9 cellular contexts compared by ENCODE assay signal in genomic region chr3:168040624-168041208, GRCh38. TPM values are rescaled to one million over a fixed set of nuclear protein-coding genes. Genes with fewer than 3 reads are reported as not detected.
DNase-seq lines count a peak whose midpoint lies in the region; ATAC-seq and TF ChIP-seq lines count a peak whose summit lies in the region.
"Had no signal": no experiment of that assay in that cellular context is flagged by ENCODE, and none has a peak within 500 bp of the region (broad histone marks: within the 10 kb centered on the region; RNA-seq: fewer than 3 reads in every experiment).

No MANE protein-coding gene starts in this region.

- no peaks in the 10 kb centered on the region for H3K36me3 Mint-ChIP-seq in activated T-cell treated with anti-CD3 and anti-CD28 coated beads, Interleukin-2, amount 50 U/mL, for 72 hours (ENCODE audit: insufficient read depth in 2 of 2)
- no peaks in the 10 kb centered on the region for H3K36me3 Mint-ChIP-seq in activated T-cell treated with anti-CD3 and anti-CD28 coated beads, Interleukin-2, amount 50 U/mL, for 4 hours (ENCODE audit: insufficient read depth)
- H3K36me3 Mint-ChIP-seq in HFFc6 (ENCODE audit: low read depth): peaks cover 28% of the 10 kb centered on the region

- no peak for TF ChIP-seq POLR2A in NB4 (IDR thresholded peaks at IDR 0.05; ENCODE audit: extremely low read depth, insufficient read length)

- TF ChIP-seq CTCF in HFFc6 (IDR thresholded peaks at IDR 0.05) (peak; percentile 78), NB4 (IDR thresholded peaks at IDR 0.05; ENCODE audit: low read depth, low read length) (peak; percentile 64)

- H3K36me3 ChIP-seq in SK-N-MC (ENCODE audit: insufficient read depth, low read length): no peaks in the 10 kb centered on the region
- H3K36me3 ChIP-seq in effector memory CD4-positive, alpha-beta T cell (ENCODE audit: control insufficient read depth, insufficient read depth, low read length): no peaks in the 10 kb centered on the region

- H3K9ac ChIP-seq in SK-N-MC (ENCODE audit: insufficient read length): peak overlapping the region; percentile 9

- H3K4me1 Mint-ChIP-seq in activated T-cell treated with anti-CD3 and anti-CD28 coated beads, Interleukin-2, amount 50 U/mL, for 72 hours (ENCODE audit: low read depth): no peaks in the 10 kb centered on the region
- no peaks in the 10 kb centered on the region for H3K4me1 Mint-ChIP-seq in activated T-cell treated with anti-CD3 and anti-CD28 coated beads, Interleukin-2, amount 50 U/mL, for 4 hours (ENCODE audit: low read depth)
- no peaks in the 10 kb centered on the region for H3K4me1 Mint-ChIP-seq in HFFc6 (ENCODE audit: low read depth)
- H3K4me1 Mint-ChIP-seq: central memory CD8-positive, alpha-beta T cell had no signal

- H3K27me3 Mint-ChIP-seq in activated T-cell treated with anti-CD3 and anti-CD28 coated beads, Interleukin-2, amount 50 U/mL, for 72 hours (ENCODE audit: low read depth): no peaks in the 10 kb centered on the region
- no peaks in the 10 kb centered on the region for H3K27me3 Mint-ChIP-seq in activated T-cell treated with anti-CD3 and anti-CD28 coated beads, Interleukin-2, amount 50 U/mL, for 4 hours (ENCODE audit: low read depth)
- H3K27me3 Mint-ChIP-seq in HFFc6 (ENCODE audit: insufficient read depth): no peaks in the 10 kb centered on the region
- H3K27me3 Mint-ChIP-seq: central memory CD8-positive, alpha-beta T cell had no signal

- H3K27ac Mint-ChIP-seq in activated T-cell treated with anti-CD3 and anti-CD28 coated beads, Interleukin-2, amount 50 U/mL, for 72 hours: no peak overlapping the region
- no peak overlapping the region for H3K27ac Mint-ChIP-seq in HFFc6

- peak; percentile 4 to 8 for DNase-seq in activated T-cell treated with anti-CD3 and anti-CD28 coated beads, Interleukin-2, amount 50 U/mL, for 72 hours
- DNase-seq in activated T-cell treated with anti-CD3 and anti-CD28 coated beads, Interleukin-2, amount 50 U/mL, for 4 hours: no peak
- peak; percentile 58 for DNase-seq in HFFc6
- peak; percentile 74 for DNase-seq in NB4 (ENCODE audit: low read depth)
- DNase-seq in SK-N-MC (ENCODE audit: low read depth, low spot score): peak; percentile 83
- DNase-seq in fibroblast of the conjunctiva (ENCODE audit: low read depth): peak; percentile 68
- peak; percentile 38 for DNase-seq in skeletal muscle cell (ENCODE audit: low read depth)
- no peak for DNase-seq in effector memory CD4-positive, alpha-beta T cell

- H3K27me3 ChIP-seq in effector memory CD4-positive, alpha-beta T cell (replicated peaks; ENCODE audit: control insufficient read depth, insufficient read depth, low read length, poor library complexity, severe bottlenecking): no peaks in the 10 kb centered on the region

- ATAC-seq in activated T-cell treated with anti-CD3 and anti-CD28 coated beads, Interleukin-2, amount 50 U/mL, for 72 hours (replicated peaks in 1 of 2): peak; percentile 53
- no peak for ATAC-seq in activated T-cell treated with anti-CD3 and anti-CD28 coated beads, Interleukin-2, amount 50 U/mL, for 4 hours

- H3K4me3 Mint-ChIP-seq in activated T-cell treated with anti-CD3 and anti-CD28 coated beads, Interleukin-2, amount 50 U/mL, for 72 hours: no peak overlapping the region
- H3K4me3 Mint-ChIP-seq in activated T-cell treated with anti-CD3 and anti-CD28 coated beads, Interleukin-2, amount 50 U/mL, for 4 hours: no peak overlapping the region
- no peak overlapping the region for H3K4me3 Mint-ChIP-seq in HFFc6
- H3K4me3 Mint-ChIP-seq: central memory CD8-positive, alpha-beta T cell had no signal

- no peaks in the 10 kb centered on the region for H3K9me3 ChIP-seq in SK-N-MC (ENCODE audit: low read depth, low read length)
- no peaks in the 10 kb centered on the region for H3K9me3 ChIP-seq in effector memory CD4-positive, alpha-beta T cell (ENCODE audit: control insufficient read depth, low read length)

- H3K27ac ChIP-seq in SK-N-MC: no peak overlapping the region
- H3K27ac ChIP-seq in effector memory CD4-positive, alpha-beta T cell (ENCODE audit: insufficient read depth, low read length, poor library complexity, severe bottlenecking): no peak overlapping the region

- no peaks in the 10 kb centered on the region for H3K4me1 ChIP-seq in effector memory CD4-positive, alpha-beta T cell (ENCODE audit: control insufficient read depth, insufficient read depth, low read length, poor library complexity, severe bottlenecking)

- H3K9me3 Mint-ChIP-seq in activated T-cell treated with anti-CD3 and anti-CD28 coated beads, Interleukin-2, amount 50 U/mL, for 72 hours: no peaks in the 10 kb centered on the region
- no peaks in the 10 kb centered on the region for H3K9me3 Mint-ChIP-seq in activated T-cell treated with anti-CD3 and anti-CD28 coated beads, Interleukin-2, amount 50 U/mL, for 4 hours
- no peaks in the 10 kb centered on the region for H3K9me3 Mint-ChIP-seq in HFFc6
- H3K9me3 Mint-ChIP-seq: central memory CD8-positive, alpha-beta T cell had no signal

- H3K4me3 ChIP-seq in NB4 (ENCODE audit: low read depth, low read length): no peak overlapping the region
- H3K4me3 ChIP-seq in SK-N-MC: no peak overlapping the region
- H3K4me3 ChIP-seq in skeletal muscle cell (ENCODE audit: low read depth, low read length): no peak overlapping the region
- H3K4me3 ChIP-seq in effector memory CD4-positive, alpha-beta T cell (ENCODE audit: insufficient read depth, low read depth, low read length, poor library complexity, severe bottlenecking): no peak overlapping the region

RNA-seq across cellular contexts. Expression of gene GOLIM4, which starts 55.0 kb away (rescaled TPM):
- 1 to 10 TPM; 3.3 to 5.8 TPM for total RNA-seq in activated T-cell treated with anti-CD3 and anti-CD28 coated beads, Interleukin-2, amount 50 U/mL, for 72 hours
- 1 to 10 TPM; 2.3 to 4.0 (median 2.4) TPM for total RNA-seq in activated T-cell treated with anti-CD3 and anti-CD28 coated beads, Interleukin-2, amount 50 U/mL, for 4 hours
- total RNA-seq in HFFc6 (2021; fragmentation: NEBNext Ultra II Directional; extraction: Animal tissue kit (Norgen Biotek cat#: 25700)): 100 to 1,000 TPM in 5 of 6 experiments, 10 to 100 TPM in 1; 99.8 to 141 (median 130) TPM

Comparison
In these comparisons a context has a peak if more than half of its experiments do, and no peak if none do; other contexts are left out.
1. ATAC-seq: peak in activated T-cell treated with anti-CD3 and anti-CD28 coated beads, Interleukin-2, amount 50 U/mL, for 72 hours (2 of 2); none in activated T-cell treated with anti-CD3 and anti-CD28 coated beads, Interleukin-2, amount 50 U/mL, for 4 hours (0 of 2).
2. DNase-seq: peak in activated T-cell treated with anti-CD3 and anti-CD28 coated beads, Interleukin-2, amount 50 U/mL, for 72 hours (2 of 2), HFFc6 (single experiment), NB4 (single experiment), SK-N-MC (single experiment), fibroblast of the conjunctiva (single experiment) and skeletal muscle cell (single experiment); none in activated T-cell treated with anti-CD3 and anti-CD28 coated beads, Interleukin-2, amount 50 U/mL, for 4 hours (single experiment) and effector memory CD4-positive, alpha-beta T cell (0 of 3).
3. RNA of gene GOLIM4, which starts 55.0 kb away (total RNA-seq): 99.8 to 141 TPM in HFFc6; 3.3 to 5.8 TPM in activated T-cell treated with anti-CD3 and anti-CD28 coated beads, Interleukin-2, amount 50 U/mL, for 72 hours and 2.3 to 4.0 TPM in activated T-cell treated with anti-CD3 and anti-CD28 coated beads, Interleukin-2, amount 50 U/mL, for 4 hours; every median in the first group is over 10 times any median in the second.